Comparison of ENCODE assay signal across 15 cellular contexts in genomic region chr1:1425753-1426495, GRCh38. TPM values are rescaled to one million over a fixed set of nuclear protein-coding genes. Genes with fewer than 3 reads are reported as not detected.
DNase-seq lines count a peak whose midpoint lies in the region; ATAC-seq lines count a peak whose summit lies in the region.
"Had no signal": no experiment of that assay in that cellular context is flagged by ENCODE, and none has a peak within 500 bp of the region (broad histone marks: within the 10 kb centered on the region; RNA-seq: fewer than 3 reads in every experiment).

No MANE protein-coding gene starts in this region.

- peak overlapping the region; percentile 77 for H3K9ac ChIP-seq in BLaER1

- DNase-seq in H7 = peak; percentile 92
- peak; percentile 66 for DNase-seq in ecto neural progenitor cell (ENCODE audit: low spot score)
- peak; percentile 81 for DNase-seq in midbrain (lab: John Stamatoyannopoulos, UW)
- no peak for DNase-seq in stimulated activated naive CD4-positive, alpha-beta T cell (lab: John Stamatoyannopoulos, UW)
- no peak for DNase-seq in dedifferentiated amniotic fluid mesenchymal stem cell (ENCODE audit: extremely low spot score)
- DNase-seq in H4 (ENCODE audit: low spot score) = no peak
- DNase-seq: activated T-cell treated with anti-CD3 and anti-CD28 coated beads, Interleukin-2, amount 50 U/mL, for 4 hours; CD4-positive, CD25-positive, alpha-beta regulatory T cell; foreskin fibroblast; NCI-H1417 treated with DMSO at 0.1 percent for 48 hours; stimulated activated CD8-positive, alpha-beta memory T cell treated with anti-CD3 and anti-CD28 coated beads, Interleukin-4, amount 100 ng/mL, for 48 hours had no signal

- peak overlapping the region; percentile 91 for H3K27ac ChIP-seq in BLaER1
- H3K27ac ChIP-seq: cardiac muscle cell had no signal

- no peaks in the 10 kb centered on the region for H3K9me3 ChIP-seq in BLaER1

- H3K27me3 ChIP-seq in BLaER1 (no peaks in the 10 kb centered on the region), H7 (ENCODE audit: control insufficient read depth, insufficient read depth, low read length) (no peaks in the 10 kb centered on the region)
- H3K27me3 ChIP-seq: cardiac muscle cell had no signal

- H3K4me3 ChIP-seq in BLaER1 (peak overlapping the region; percentile 61), H7 (ENCODE audit: insufficient read depth, low read depth, low read length) (peak overlapping the region; percentile 5; the same call in 1 of the 2 replicates)
- H3K4me3 ChIP-seq: cardiac muscle cell had no signal

- no peaks in the 10 kb centered on the region for H3K36me3 ChIP-seq in BLaER1
- H3K36me3 ChIP-seq in H7 (replicated peaks; ENCODE audit: control insufficient read depth, insufficient read depth, low read length) = no peaks in the 10 kb centered on the region
- H3K36me3 ChIP-seq: cardiac muscle cell had no signal

- no peaks in the 10 kb centered on the region for H4K20me1 ChIP-seq in BLaER1

- H3K4me1 ChIP-seq in BLaER1 = peaks cover 74% of the 10 kb centered on the region

- ATAC-seq in HG02759 (IDR thresholded peaks at IDR 0.05; ENCODE audit: unreplicated experiment) = no peak

- H3K4me2 ChIP-seq in BLaER1 = peak overlapping the region; percentile 97

RNA-seq across cellular contexts. Expression of gene ANKRD65, which starts 4.8 kb away (rescaled TPM):
- 0.67 TPM in 1 of 2 replicates, not detected in the other for total RNA-seq in H7 (2014; rRNA removed; shearing (Covaris generic))
- not detected in 2 replicates for total RNA-seq in H4 (2014; rRNA removed; shearing (Covaris generic))
- total RNA-seq: CD4-positive, CD25-positive, alpha-beta regulatory T cell; mononuclear cell had no signal

RNA-seq across cellular contexts. Expression of gene VWA1, which starts 9.6 kb away (rescaled TPM):
- 32.1 and 37.1 TPM in 2 replicates for total RNA-seq in H7 (2014; rRNA removed; shearing (Covaris generic))
- 0.04 TPM in 1 of 2 replicates, not detected in the other for total RNA-seq in H4 (2014; rRNA removed; shearing (Covaris generic))
- total RNA-seq: CD4-positive, CD25-positive, alpha-beta regulatory T cell had no signal

RNA-seq across cellular contexts. Expression of gene MRPL20, which starts 18.8 kb away (rescaled TPM):
- 184 and 267 TPM in 2 replicates for total RNA-seq in H7 (2014; rRNA removed; shearing (Covaris generic))
- total RNA-seq in H4 (2014; rRNA removed; shearing (Covaris generic)) = 243 and 264 TPM in 2 replicates

RNA-seq across cellular contexts. Expression of gene ATAD3C, which starts 23.6 kb away (rescaled TPM):
- total RNA-seq in H7 (2014; rRNA removed; shearing (Covaris generic)) = 0.14 and 0.74 TPM in 2 replicates
- total RNA-seq in H4 (2014; rRNA removed; shearing (Covaris generic)) = not detected in 2 replicates

RNA-seq across cellular contexts. Expression of gene CCNL2, which starts 26.8 kb away (rescaled TPM):
- 147 and 200 TPM in 2 replicates for total RNA-seq in H7 (2014; rRNA removed; shearing (Covaris generic))
- total RNA-seq in H4 (2014; rRNA removed; shearing (Covaris generic)) = 46.0 and 49.4 TPM in 2 replicates

Comparison
In these comparisons a context has a peak if more than half of its experiments do, and no peak if none do; other contexts are left out.
1. DNase-seq: peak in H7 (single experiment), ecto neural progenitor cell (single experiment) and midbrain (single experiment); none in stimulated activated naive CD4-positive, alpha-beta T cell (0 of 6), dedifferentiated amniotic fluid mesenchymal stem cell (single experiment) and H4 (single experiment).
2. RNA of gene VWA1, which starts 9.6 kb away (total RNA-seq): 32.1 to 37.1 TPM in H7; 0.04 TPM in H4; every median in the first group is over 10 times any median in the second.